7 cellular contexts compared by ENCODE assay signal in the genomic region with DNA sequence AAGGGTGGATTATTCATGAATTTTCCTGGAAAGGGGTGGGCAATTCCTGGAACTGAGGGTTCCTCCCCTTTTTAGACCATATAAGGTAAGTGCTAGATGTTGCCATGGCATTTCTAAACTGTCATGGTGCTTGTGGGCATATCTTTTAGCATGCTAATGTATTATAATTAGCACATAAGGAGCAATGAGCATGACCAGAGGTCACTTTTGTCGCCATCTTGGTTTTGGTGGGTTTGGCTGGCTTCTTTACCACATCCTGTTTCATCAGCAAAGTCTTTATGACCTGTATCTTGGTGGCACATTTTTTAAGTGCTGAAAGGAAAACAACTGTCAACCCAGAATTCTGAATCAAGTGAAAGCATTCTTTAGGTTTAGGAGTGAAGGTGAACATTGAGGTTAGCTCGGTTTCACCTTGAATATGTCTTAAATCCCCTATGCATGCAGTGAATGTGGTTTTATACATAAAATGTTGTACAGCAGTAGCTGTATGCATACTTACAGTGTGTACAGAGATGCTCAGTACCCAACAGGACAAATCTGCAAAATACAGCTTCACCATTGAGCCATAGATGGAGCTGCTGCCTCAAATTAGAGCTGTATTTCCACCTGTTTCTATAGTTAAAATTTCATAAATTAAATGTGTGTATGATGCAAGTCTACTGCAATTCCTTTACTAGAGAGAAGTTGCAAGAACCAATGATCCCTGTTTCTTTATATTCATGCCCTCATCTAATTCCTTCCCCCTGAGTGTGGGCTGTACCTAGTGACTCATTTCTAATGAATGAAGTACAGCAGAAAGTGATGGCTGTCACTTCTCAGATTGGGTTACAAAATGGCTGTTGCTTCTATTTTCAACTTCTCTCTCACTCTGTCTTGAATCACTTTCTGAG. TPM values are rescaled to one million over a fixed set of nuclear protein-coding genes. Genes with fewer than 3 reads are reported as not detected.
DNase-seq lines count a peak whose midpoint lies in the region; TF ChIP-seq lines count a peak whose summit lies in the region.

No MANE protein-coding gene starts in this region.

- no peak overlapping the region for H3K4me3 ChIP-seq in GM12865 (ENCODE audit: low read depth, low read length)
- H3K4me3 ChIP-seq in cardiac fibroblast (replicated peaks in 1 of 2; ENCODE audit: low read depth in 2 of 2, low read length in 2 of 2) = no peak overlapping the region

- TF ChIP-seq CTCF in GM12865 (IDR thresholded peaks at IDR 0.05; ENCODE audit: insufficient read depth, low read depth, low read length, missing control alignments) = no peak
- peak; percentile 32 for TF ChIP-seq CTCF in cardiac fibroblast (IDR thresholded peaks at IDR 0.05; ENCODE audit: low read depth, low read length)

- DNase-seq in GM12865 (ENCODE audit: low read depth) (peak; percentile 10), NOMO-1 (lab: John Stamatoyannopoulos, UW; ENCODE audit: unreplicated experiment in 2 of 2) (peak; percentile 15 to 59), cardiac fibroblast (ENCODE audit: low read depth in 2 of 2) (peak; percentile 85 to 90), putamen (ENCODE audit: low spot score) (peak; percentile 53), GDM1 (lab: John Stamatoyannopoulos, UW) (no peak), DMS114 treated with DMSO at 0.1 percent for 48 hours (lab: John Stamatoyannopoulos, UW; ENCODE audit: unreplicated experiment) (no peak), ureter (ENCODE audit: low spot score) (no peak)

RNA-seq across cellular contexts. Expression of gene IGSF23, which starts 25.3 kb away (rescaled TPM):
- not detected for total RNA-seq in ureter

RNA-seq across cellular contexts. Expression of gene PVR, which starts 55.6 kb away (rescaled TPM):
- 24.9 TPM for total RNA-seq in ureter

RNA-seq across cellular contexts. Expression of gene CEACAM20, which starts 58.6 kb away (rescaled TPM):
- total RNA-seq in ureter = not detected

Comparison
In these comparisons a context has a peak if more than half of its experiments do, and no peak if none do; other contexts are left out.
1. DNase-seq: peak in GM12865 (single experiment), NOMO-1 (2 of 2), cardiac fibroblast (2 of 2) and putamen (single experiment); none in GDM1 (single experiment), DMS114 treated with DMSO at 0.1 percent for 48 hours (single experiment) and ureter (single experiment).